In the genomic region with DNA sequence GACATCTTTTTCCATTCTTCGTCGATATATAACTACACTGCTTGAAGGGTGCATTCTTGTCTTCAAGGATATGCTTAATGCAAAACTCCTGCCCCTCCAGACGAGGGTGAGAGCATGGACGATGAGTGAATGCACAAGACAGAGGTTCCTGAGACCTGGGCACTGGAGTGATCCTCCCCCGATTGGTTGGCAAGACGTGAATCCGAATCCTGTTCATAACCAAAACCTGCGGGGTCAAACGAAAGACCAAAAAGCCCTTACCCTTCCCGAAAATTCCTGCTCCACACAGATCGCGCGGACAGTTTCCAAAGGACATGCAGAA, we compare ENCODE assay signal across 8 cellular contexts. TPM values are rescaled to one million over a fixed set of nuclear protein-coding genes. Genes with fewer than 3 reads are reported as not detected.
DNase-seq lines count a peak whose midpoint lies in the region; ATAC-seq and TF ChIP-seq lines count a peak whose summit lies in the region.

No MANE protein-coding gene starts in this region.

- peaks cover 15% of the 10 kb centered on the region for H3K79me1 ChIP-seq in H9 (ENCODE audit: insufficient read depth, low read depth, low read length, poor library complexity, severe bottlenecking)

- peak overlapping the region; percentile 99 for H3K4me2 ChIP-seq in H9 (ENCODE audit: insufficient read depth, insufficient read length, low read length)

- H2AFZ ChIP-seq in H9 (ENCODE audit: low read length) = no peak overlapping the region

- peak overlapping the region; percentile 98 for H3K9ac ChIP-seq in H9 (ENCODE audit: extremely low read depth, insufficient read length, low read length)

- H3K27ac ChIP-seq in H9 (ENCODE audit: insufficient read length, low read depth, low read length) (no peak overlapping the region), gastrocnemius medialis (peak overlapping the region; percentile 88 to 99 (median 96))

- peak overlapping the region; percentile 36 for H4K91ac ChIP-seq in H9 (ENCODE audit: insufficient read length, low read depth, low read length)

- H3K79me2 ChIP-seq in H9 (ENCODE audit: insufficient read depth, low read length) = peaks cover 32% of the 10 kb centered on the region

- peak overlapping the region; percentile 60 for H3K56ac ChIP-seq in H9 (ENCODE audit: insufficient read length, low read depth, low read length)

- no peak overlapping the region for H2BK15ac ChIP-seq in H9 (ENCODE audit: low read depth, low read length)

- H3K18ac ChIP-seq in H9 (ENCODE audit: insufficient read length, low read depth, low read length) = peak overlapping the region; percentile 96

- no peak overlapping the region for H3T11ph ChIP-seq in H9 (ENCODE audit: low read length)

- peak; percentile 17 for DNase-seq in AG08396 (ENCODE audit: low spot score)
- DNase-seq in H9 = no peak
- DNase-seq in activated CD8-positive, alpha-beta T cell treated with anti-CD3 and anti-CD28 coated beads, Interleukin-2, amount 10 ng/mL, durations not matched to agents 7 days and 5 days = no peak
- DNase-seq in left cardiac atrium = no peak
- DNase-seq in gastrocnemius medialis = peak in 1 of 2 donors; percentile 36
- DNase-seq in activated gamma-delta T cell (lab: John Stamatoyannopoulos, UW) = no peak

- H2BK12ac ChIP-seq in H9 (ENCODE audit: insufficient read length, low read depth, low read length) = no peak overlapping the region

- in situ Hi-C loops in gastrocnemius medialis (cut with MboI; ENCODE audit: low sequenced_read_pairs in 4 of 4) = no loop called here

- H3K9me3 ChIP-seq in H9 (ENCODE audit: control insufficient read depth, low read depth, low read length) (no peaks in the 10 kb centered on the region), gastrocnemius medialis (no peaks in the 10 kb centered on the region)

- H3K4ac ChIP-seq in H9 (ENCODE audit: low read depth, low read length) = no peak overlapping the region

- H2AK5ac ChIP-seq in H9 (ENCODE audit: insufficient read length, low read length) = no peak overlapping the region

- peak overlapping the region; percentile 10 for H2BK5ac ChIP-seq in H9 (ENCODE audit: insufficient read length, low read length)

- H4K20me1 ChIP-seq in H9 (ENCODE audit: control insufficient read depth, insufficient read depth, insufficient read length) = peaks cover 2% of the 10 kb centered on the region

- no peak overlapping the region for H3K23ac ChIP-seq in H9 (ENCODE audit: insufficient read length, low read depth, low read length)

- no peak for ATAC-seq in activated CD8-positive, alpha-beta T cell treated with anti-CD3 and anti-CD28 coated beads, Interleukin-2, amount 10 ng/mL, durations not matched to agents 7 days and 5 days
- ATAC-seq in left cardiac atrium (peak; percentile 1 to 4), gastrocnemius medialis (peak; percentile 18 to 30), GM18511 (IDR thresholded peaks at IDR 0.05; ENCODE audit: unreplicated experiment) (no peak), HG02588 (IDR thresholded peaks at IDR 0.05; ENCODE audit: unreplicated experiment) (no peak)

- POLR2A ChIA-PET in activated CD8-positive, alpha-beta T cell treated with anti-CD3 and anti-CD28 coated beads, Interleukin-2, amount 10 ng/mL, durations not matched to agents 7 days and 5 days (lab: Charles Lee) = interaction anchor here (0.7 to 2.2 kb wide), 8 partner anchors 8 to 450 kb away, joined by 3 to 18 read pairs (median 4); partner anchors contain the start of genes DDX23 and TUBA1B

- H3K9me3 Mint-ChIP-seq in H9 = no peaks in the 10 kb centered on the region
- no peaks in the 10 kb centered on the region for H3K9me3 Mint-ChIP-seq in activated CD8-positive, alpha-beta T cell treated with anti-CD3 and anti-CD28 coated beads, Interleukin-2, amount 10 ng/mL, durations not matched to agents 7 days and 5 days (ENCODE audit: insufficient read depth)

- CTCF ChIA-PET in activated CD8-positive, alpha-beta T cell treated with anti-CD3 and anti-CD28 coated beads, Interleukin-2, amount 10 ng/mL, durations not matched to agents 7 days and 5 days (lab: Charles Lee) = interaction anchor here (1.1 to 1.3 kb wide), 2 partner anchors 134 to 139 kb away, joined by 3 to 5 read pairs; no protein-coding TSS in a partner anchor

- H4K8ac ChIP-seq in H9 (replicated peaks; ENCODE audit: insufficient read length, low read depth, low read length) = no peak overlapping the region

- peaks cover 6% of the 10 kb centered on the region for H3K4me1 ChIP-seq in H9 (ENCODE audit: insufficient read depth, low read length)
- H3K4me1 ChIP-seq in gastrocnemius medialis = peaks cover 48 to 51% of the 10 kb centered on the region in 2 donors

- H3K27ac Mint-ChIP-seq in H9 = peak overlapping the region; percentile 96 to 99 (median 99)
- peak overlapping the region; percentile 99 for H3K27ac Mint-ChIP-seq in activated CD8-positive, alpha-beta T cell treated with anti-CD3 and anti-CD28 coated beads, Interleukin-2, amount 10 ng/mL, durations not matched to agents 7 days and 5 days

- peaks cover 1% of the 10 kb centered on the region; the same call in 1 of the 2 replicates for H3K27me3 Mint-ChIP-seq in H9 (ENCODE audit: low read depth)
- H3K27me3 Mint-ChIP-seq in activated CD8-positive, alpha-beta T cell treated with anti-CD3 and anti-CD28 coated beads, Interleukin-2, amount 10 ng/mL, durations not matched to agents 7 days and 5 days (ENCODE audit: low read depth) = no peaks in the 10 kb centered on the region

- H2BK20ac ChIP-seq in H9 (ENCODE audit: low read depth, low read length, poor library complexity, severe bottlenecking) = no peak overlapping the region

- peak overlapping the region; percentile 69 to 99 (median 90) for H3K4me3 ChIP-seq in gastrocnemius medialis

- H4K5ac ChIP-seq in H9 (ENCODE audit: insufficient read length, low read depth, low read length) = peak overlapping the region; percentile 88

- no peak for TF ChIP-seq CTCF in H9 (conservative IDR thresholded peaks at IDR 0.05)
- no peak for TF ChIP-seq CTCF in gastrocnemius medialis (IDR thresholded peaks at IDR 0.05 in 4 of 5, conservative IDR thresholded peaks at IDR 0.05 in 1 of 5)

- H3K14ac ChIP-seq in H9 (ENCODE audit: insufficient read depth, low read length) = peak overlapping the region; percentile 98

- H3K36me3 Mint-ChIP-seq in H9 (ENCODE audit: insufficient read depth in 1 of 3, low read depth in 3 of 3) = peaks cover 35 to 51% (median 47%) of the 10 kb centered on the region in 3 experiments; a peak in 6 of 7 replicates
- H3K36me3 Mint-ChIP-seq in activated CD8-positive, alpha-beta T cell treated with anti-CD3 and anti-CD28 coated beads, Interleukin-2, amount 10 ng/mL, durations not matched to agents 7 days and 5 days (ENCODE audit: low read depth) = peaks cover 47% of the 10 kb centered on the region

- WGBS in H9 (ENCODE audit: extremely low coverage, insufficient read length, low lambda C conversion rate) = no CpG with 5 or more reads among the region's 13 CpGs

- H3K4me1 Mint-ChIP-seq in H9 = peaks cover 22 to 28% of the 10 kb centered on the region in 2 experiments
- H3K4me1 Mint-ChIP-seq in activated CD8-positive, alpha-beta T cell treated with anti-CD3 and anti-CD28 coated beads, Interleukin-2, amount 10 ng/mL, durations not matched to agents 7 days and 5 days (ENCODE audit: low read depth) = peaks cover 48% of the 10 kb centered on the region

- no peaks in the 10 kb centered on the region for H3K27me3 ChIP-seq in H9 (ENCODE audit: insufficient read depth, low read length)
- no peaks in the 10 kb centered on the region for H3K27me3 ChIP-seq in gastrocnemius medialis

- peaks cover 3% of the 10 kb centered on the region for H3K23me2 ChIP-seq in H9 (ENCODE audit: insufficient read length, low read depth, low read length, poor library complexity, severe bottlenecking)

- peak overlapping the region; percentile 97 to 99 for H3K4me3 Mint-ChIP-seq in H9
- peak overlapping the region; percentile 99 for H3K4me3 Mint-ChIP-seq in activated CD8-positive, alpha-beta T cell treated with anti-CD3 and anti-CD28 coated beads, Interleukin-2, amount 10 ng/mL, durations not matched to agents 7 days and 5 days

- no peak overlapping the region for H2BK120ac ChIP-seq in H9 (ENCODE audit: low read depth, low read length, poor library complexity, severe bottlenecking)

- intact Hi-C loops in left cardiac atrium (cut with DNase I) (no loop called here), gastrocnemius medialis (cut with DNase I; ENCODE audit: low total_unique reads) (loop anchor here (5.0 kb wide), 1 partner anchor 329 kb away; the partner anchor contains the start of gene ZNF641)

- no peak for TF ChIP-seq POLR2A in gastrocnemius medialis (IDR thresholded peaks at IDR 0.05)

- peaks cover 0 to 26% of the 10 kb centered on the region in 2 donors for H3K36me3 ChIP-seq in gastrocnemius medialis

RNA-seq across cellular contexts. Expression of gene KANSL2, which starts 0.7 kb away (rescaled TPM):
- total RNA-seq in H9 (2021) = 51.3 and 56.6 TPM in 2 replicates
- 10 to 100 TPM; 51.3 to 54.3 TPM for total RNA-seq in activated CD8-positive, alpha-beta T cell treated with anti-CD3 and anti-CD28 coated beads, Interleukin-2, amount 10 ng/mL, durations not matched to agents 7 days and 5 days
- total RNA-seq in left cardiac atrium = 10 to 100 TPM; 18.4 to 25.9 TPM
- total RNA-seq in gastrocnemius medialis = 100 to 1,000 TPM in 1 of 4 donors, 10 to 100 TPM in 3; 69.0 to 107 (median 76.4) TPM

RNA-seq across cellular contexts. Expression of gene CCNT1, which starts 35.1 kb away (rescaled TPM):
- total RNA-seq in H9 (2021) (49.4 and 53.1 TPM in 2 replicates), left cardiac atrium (10 to 100 TPM; 21.2 to 21.7 TPM), gastrocnemius medialis (10 to 100 TPM; 18.0 to 21.4 (median 19.6) TPM)
- total RNA-seq in activated CD8-positive, alpha-beta T cell treated with anti-CD3 and anti-CD28 coated beads, Interleukin-2, amount 10 ng/mL, durations not matched to agents 7 days and 5 days = 10 to 100 TPM; 45.1 to 50.6 TPM

Comparison
In these comparisons a context has a peak if more than half of its experiments do, and no peak if none do; other contexts are left out.
1. ATAC-seq: peak in left cardiac atrium (2 of 2) and gastrocnemius medialis (2 of 2); none in activated CD8-positive, alpha-beta T cell treated with anti-CD3 and anti-CD28 coated beads, Interleukin-2, amount 10 ng/mL, durations not matched to agents 7 days and 5 days (single experiment), GM18511 (single experiment) and HG02588 (single experiment).